8 cellular contexts compared by ENCODE assay signal in genomic region chr7:26152782-26153245, GRCh38. TPM values are rescaled to one million over a fixed set of nuclear protein-coding genes. Genes with fewer than 3 reads are reported as not detected.
DNase-seq lines count a peak whose midpoint lies in the region; ATAC-seq and TF ChIP-seq lines count a peak whose summit lies in the region.
"Not testable (repeated sequence)": the region's sequence is repeated elsewhere in the genome, so short reads cannot be mapped to it uniquely, and the experiment has no call there.

No MANE protein-coding gene starts in this region.

- H3K4me1 Mint-ChIP-seq in T-cell: peaks cover 60 to 61% (median 60%) of the 10 kb centered on the region in 3 donors
- H3K4me1 Mint-ChIP-seq in activated naive CD8-positive, alpha-beta T cell treated with anti-CD3 and anti-CD28 coated beads for 36 hours: peaks cover 56% of the 10 kb centered on the region
- peaks cover 32 to 40% of the 10 kb centered on the region in 2 donors for H3K4me1 Mint-ChIP-seq in natural killer cell

- H3K4me1 ChIP-seq in gastroesophageal sphincter: peaks cover 0 to 19% (median 0%) of the 10 kb centered on the region in 3 donors

- intact Hi-C loops in natural killer cell (cut with micrococcal nuclease): loop anchor here (2.0 kb wide), 1 partner anchor 46 kb away; no protein-coding TSS in a partner anchor

- TF ChIP-seq EP300 in gastroesophageal sphincter (IDR thresholded peaks at IDR 0.05): not testable (repeated sequence)

- peak; percentile 19 for ATAC-seq in GM21515 (IDR thresholded peaks at IDR 0.05; ENCODE audit: unreplicated experiment)
- peak; percentile 28 for ATAC-seq in HG03432 (IDR thresholded peaks at IDR 0.05; ENCODE audit: unreplicated experiment)
- ATAC-seq in T-cell (replicated peaks in 1 of 4): peak; percentile 27 to 49 (median 40)
- ATAC-seq in gastroesophageal sphincter: peak; percentile 23
- ATAC-seq in natural killer cell: peak in 2 of 3 donors; percentile 14 to 18

- H3K27ac Mint-ChIP-seq in T-cell (peak overlapping the region; percentile 91 to 93), natural killer cell (peak overlapping the region in 1 of 2 donors; percentile 72)
- peak overlapping the region; percentile 96 for H3K27ac Mint-ChIP-seq in activated naive CD8-positive, alpha-beta T cell treated with anti-CD3 and anti-CD28 coated beads for 36 hours

- DNase-seq in DMS53 treated with DMSO at 0.1 percent for 48 hours (lab: John Stamatoyannopoulos, UW; ENCODE audit: unreplicated experiment) (peak; percentile 22), T-cell (peak in 20 of 34 experiments; percentile 8 to 48 (median 26))
- DNase-seq in activated naive CD8-positive, alpha-beta T cell treated with anti-CD3 and anti-CD28 coated beads for 36 hours: peak; percentile 55
- DNase-seq in natural killer cell: not testable (repeated sequence)
- peak; percentile 15 for DNase-seq in stimulated activated naive CD4-positive, alpha-beta T cell treated with Interleukin-2 at 50 U/mL for 16 hours (lab: John Stamatoyannopoulos, UW)

- not testable (repeated sequence) for TF ChIP-seq POLR2A in gastroesophageal sphincter (IDR thresholded peaks at IDR 0.05)

- not testable (repeated sequence) for H3K36me3 Mint-ChIP-seq in T-cell, natural killer cell
- H3K36me3 Mint-ChIP-seq in activated naive CD8-positive, alpha-beta T cell treated with anti-CD3 and anti-CD28 coated beads for 36 hours: peaks cover 41% of the 10 kb centered on the region

- H3K4me3 ChIP-seq in gastroesophageal sphincter: peak overlapping the region; percentile 19 to 63

- H3K9me3 ChIP-seq in gastroesophageal sphincter: not testable (repeated sequence)

- not testable (repeated sequence) for H3K27me3 Mint-ChIP-seq in T-cell; activated naive CD8-positive, alpha-beta T cell treated with anti-CD3 and anti-CD28 coated beads for 36 hours
- H3K27me3 Mint-ChIP-seq in natural killer cell (ENCODE audit: low read depth in 2 of 2): peaks cover 11 to 12% of the 10 kb centered on the region in 2 donors

- POLR2A ChIA-PET in T-cell (lab: Charles Lee): interaction anchor here (0.9 to 1.5 kb wide), 7 partner anchors 14 to 45 kb away, joined by 3 to 12 read pairs (median 5); no protein-coding TSS in a partner anchor

- CTCF ChIA-PET in T-cell (lab: Charles Lee): interaction anchor here (1.0 to 1.6 kb wide), 3 partner anchors 42 to 45 kb away, joined by 3 to 10 read pairs (median 8); no protein-coding TSS in a partner anchor

- 13 to 20% methylated on average over 1 to 12 of the region's 54 CpGs for WGBS in gastroesophageal sphincter (ENCODE audit: low coverage in 1 of 2), 2 donors

- H3K27ac ChIP-seq in gastroesophageal sphincter: peak overlapping the region in 1 of 4 donors; percentile 8

- TF ChIP-seq CTCF in gastroesophageal sphincter (IDR thresholded peaks at IDR 0.05); natural killer cell (IDR thresholded peaks at IDR 0.05): not testable (repeated sequence)

- H3K27me3 ChIP-seq in gastroesophageal sphincter: peaks cover 57% of the 10 kb centered on the region

- not testable (repeated sequence) for H3K9me3 Mint-ChIP-seq in T-cell; activated naive CD8-positive, alpha-beta T cell treated with anti-CD3 and anti-CD28 coated beads for 36 hours; natural killer cell

- peak overlapping the region; percentile 80 to 93 (median 85) for H3K4me3 Mint-ChIP-seq in T-cell
- peak overlapping the region; percentile 95 for H3K4me3 Mint-ChIP-seq in activated naive CD8-positive, alpha-beta T cell treated with anti-CD3 and anti-CD28 coated beads for 36 hours
- H3K4me3 Mint-ChIP-seq in natural killer cell: peak overlapping the region; percentile 85

- not testable (repeated sequence) for H3K36me3 ChIP-seq in gastroesophageal sphincter

RNA-seq across cellular contexts. Expression of gene NFE2L3, which starts 0.8 kb away (rescaled TPM):
- total RNA-seq in T-cell (1 to 10 TPM; 1.8 to 6.2 (median 5.1) TPM), gastroesophageal sphincter (1 to 10 TPM in 3 of 4 donors, under 1 TPM in 1; 0.62 to 4.4 (median 2.2) TPM), natural killer cell (1 to 10 TPM in 1 of 3 donors, under 1 TPM in 2; 0.68 to 2.0 (median 1.00) TPM)
- total RNA-seq in activated naive CD8-positive, alpha-beta T cell treated with anti-CD3 and anti-CD28 coated beads for 36 hours: 10 to 100 TPM; 35.2 to 35.3 TPM

RNA-seq across cellular contexts. Expression of gene HNRNPA2B1, which starts 47.7 kb away (rescaled TPM):
- total RNA-seq in T-cell: 100 to 1,000 TPM; 388 to 478 (median 411) TPM
- total RNA-seq in activated naive CD8-positive, alpha-beta T cell treated with anti-CD3 and anti-CD28 coated beads for 36 hours: 100 to 1,000 TPM; 968 to 975 TPM
- total RNA-seq in gastroesophageal sphincter: 100 to 1,000 TPM; 171 to 210 (median 189) TPM
- total RNA-seq in natural killer cell: 100 to 1,000 TPM; 473 to 627 (median 585) TPM

RNA-seq across cellular contexts. Expression of gene CBX3, which starts 48.7 kb away (rescaled TPM):
- 100 to 1,000 TPM; 106 to 155 (median 148) TPM for total RNA-seq in T-cell
- 100 to 1,000 TPM; 366 to 370 TPM for total RNA-seq in activated naive CD8-positive, alpha-beta T cell treated with anti-CD3 and anti-CD28 coated beads for 36 hours
- total RNA-seq in gastroesophageal sphincter: 10 to 100 TPM; 61.1 to 92.1 (median 83.3) TPM
- total RNA-seq in natural killer cell: 100 to 1,000 TPM; 103 to 126 (median 109) TPM

Comparison
In these comparisons a context has a peak if more than half of its experiments do, and no peak if none do; other contexts are left out.
1. RNA of gene NFE2L3, which starts 0.8 kb away (total RNA-seq): 35.2 to 35.3 TPM in activated naive CD8-positive, alpha-beta T cell treated with anti-CD3 and anti-CD28 coated beads for 36 hours; 1.8 to 6.2 TPM in T-cell, 0.62 to 4.4 TPM in gastroesophageal sphincter and 0.68 to 2.0 TPM in natural killer cell; every median in the first group is over 4 times any median in the second.
2. Peak in every context shown above with its lines, with median percentiles within 50 percentile points of each other: ATAC-seq and H3K4me3 Mint-ChIP-seq.